ENCODE assay signal across 8 cellular contexts in the genomic region with DNA sequence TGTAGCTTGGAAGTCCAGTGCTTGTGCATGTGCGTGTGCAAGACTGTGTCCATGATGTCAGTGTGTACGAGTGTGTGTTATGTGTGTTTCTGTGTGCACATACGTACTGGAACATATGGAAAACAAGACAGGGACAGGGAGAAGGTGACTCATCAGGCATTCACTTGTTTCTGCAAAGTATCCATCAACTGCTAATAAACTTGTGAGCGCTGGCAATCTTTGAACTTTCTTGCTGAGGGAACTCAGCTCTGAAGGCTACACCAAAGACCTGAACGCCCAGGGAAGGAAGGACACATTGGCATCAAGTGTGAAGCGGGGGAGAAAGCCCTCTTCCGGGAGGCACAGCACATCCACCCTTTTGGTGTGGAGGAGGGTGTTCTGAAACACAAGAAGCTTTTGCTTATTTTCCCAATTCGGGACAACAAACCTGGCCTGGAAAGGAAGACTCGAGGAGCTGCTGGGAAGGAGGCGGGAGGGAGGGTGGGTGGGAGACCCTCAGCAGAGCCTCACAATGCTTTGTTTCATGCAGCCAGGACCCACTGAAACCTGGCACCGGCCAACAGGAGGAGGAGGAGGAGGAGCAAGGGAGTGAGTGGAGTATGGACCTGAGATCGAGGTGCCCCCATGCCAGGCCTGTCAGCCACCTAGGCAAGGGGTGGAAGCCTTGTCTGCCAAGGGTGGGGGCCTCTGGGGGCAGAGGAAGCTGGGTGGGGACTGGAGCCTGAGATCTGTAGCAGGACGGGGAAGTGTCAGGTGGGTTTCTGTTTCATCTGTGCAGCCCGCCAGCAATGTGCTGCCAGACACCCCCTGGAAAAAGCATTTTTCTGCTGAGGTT. TPM values are rescaled to one million over a fixed set of nuclear protein-coding genes. Genes with fewer than 3 reads are reported as not detected.
DNase-seq lines count a peak whose midpoint lies in the region; ATAC-seq and TF ChIP-seq lines count a peak whose summit lies in the region.

No MANE protein-coding gene starts in this region.

- H3K36me3 ChIP-seq in left ventricle myocardium inferior: peaks cover 20% of the 10 kb centered on the region

- no peak for ATAC-seq in activated B cell treated with CpG ODN at 0.5 μM for 24 hours (ENCODE audit: low read depth)
- ATAC-seq in GM18511 (IDR thresholded peaks at IDR 0.05; ENCODE audit: unreplicated experiment): no peak

- H3K27me3 ChIP-seq in left ventricle myocardium inferior (ENCODE audit: low read depth): no peaks in the 10 kb centered on the region

- peak overlapping the region; percentile 85 for H3K27ac ChIP-seq in left ventricle myocardium inferior (replicated peaks)
- H3K27ac ChIP-seq in temporal lobe (ENCODE audit: low read depth, low read length): peak overlapping the region; percentile 22

- no peak for DNase-seq in activated CD4-positive, alpha-beta T cell treated with anti-CD3 and anti-CD28 coated beads, Interleukin-2, amount 10 ng/mL, durations not matched to agents 24 days and 14 days
- DNase-seq in activated CD4-positive, alpha-beta T cell treated with anti-CD3 and anti-CD28 coated beads, Interleukin-2, amount 50 U/mL, for 48 hours: no peak
- DNase-seq in activated B cell treated with CpG ODN at 0.5 μM for 24 hours (no peak), left ventricle myocardium inferior (no peak), NCI-H2107 (lab: John Stamatoyannopoulos, UW) (no peak)
- no peak for DNase-seq in stimulated activated CD4-positive, alpha-beta T cell treated with anti-CD3 and anti-CD28 coated beads, Interleukin-1b, Interleukin-23, amount 100 ng/mL, for 48 hours

- no peaks in the 10 kb centered on the region for H3K9me3 ChIP-seq in left ventricle myocardium inferior (replicated peaks)

- peaks cover 93% of the 10 kb centered on the region for H3K4me1 ChIP-seq in left ventricle myocardium inferior

- H3K9me3 Mint-ChIP-seq in activated CD4-positive, alpha-beta T cell treated with anti-CD3 and anti-CD28 coated beads, Interleukin-2, amount 10 ng/mL, durations not matched to agents 24 days and 14 days: no peaks in the 10 kb centered on the region
- H3K9me3 Mint-ChIP-seq in activated B cell treated with CpG ODN at 0.5 μM for 24 hours: no peaks in the 10 kb centered on the region

- no peaks in the 10 kb centered on the region for H3K27me3 Mint-ChIP-seq in activated CD4-positive, alpha-beta T cell treated with anti-CD3 and anti-CD28 coated beads, Interleukin-2, amount 10 ng/mL, durations not matched to agents 24 days and 14 days
- no peaks in the 10 kb centered on the region for H3K27me3 Mint-ChIP-seq in activated B cell treated with CpG ODN at 0.5 μM for 24 hours

- H3K27ac Mint-ChIP-seq in activated CD4-positive, alpha-beta T cell treated with anti-CD3 and anti-CD28 coated beads, Interleukin-2, amount 10 ng/mL, durations not matched to agents 24 days and 14 days: peak overlapping the region; percentile 91
- peak overlapping the region; percentile 9 for H3K27ac Mint-ChIP-seq in activated B cell treated with CpG ODN at 0.5 μM for 24 hours

- no peak for TF ChIP-seq CTCF in activated B cell treated with CpG ODN at 0.5 μM for 24 hours (IDR thresholded peaks at IDR 0.05)
- no peak for TF ChIP-seq CTCF in left ventricle myocardium inferior (IDR thresholded peaks at IDR 0.05; ENCODE audit: borderline replicate concordance)

- intact Hi-C loops in activated CD4-positive, alpha-beta T cell treated with anti-CD3 and anti-CD28 coated beads, Interleukin-2, amount 10 ng/mL, durations not matched to agents 24 days and 14 days (cut with micrococcal nuclease): loop anchor here (2.0 to 10.0 kb wide), 2 partner anchors 17 to 249 kb away; no protein-coding TSS in a partner anchor
- intact Hi-C loops in activated B cell treated with CpG ODN at 0.5 μM for 24 hours (cut with micrococcal nuclease): loop anchor here (10.0 kb wide), 1 partner anchor 251 kb away; no protein-coding TSS in a partner anchor
- intact Hi-C loops in left ventricle myocardium inferior (cut with micrococcal nuclease): no loop called here

- peak overlapping the region; percentile 73 for H3K4me3 Mint-ChIP-seq in activated CD4-positive, alpha-beta T cell treated with anti-CD3 and anti-CD28 coated beads, Interleukin-2, amount 10 ng/mL, durations not matched to agents 24 days and 14 days
- peak overlapping the region; percentile 63 for H3K4me3 Mint-ChIP-seq in activated B cell treated with CpG ODN at 0.5 μM for 24 hours

- peak overlapping the region; percentile 64 for H3K4me3 ChIP-seq in left ventricle myocardium inferior

- H3K4me1 Mint-ChIP-seq in activated CD4-positive, alpha-beta T cell treated with anti-CD3 and anti-CD28 coated beads, Interleukin-2, amount 10 ng/mL, durations not matched to agents 24 days and 14 days: peaks cover 69% of the 10 kb centered on the region
- H3K4me1 Mint-ChIP-seq in activated B cell treated with CpG ODN at 0.5 μM for 24 hours: peaks cover 67% of the 10 kb centered on the region

- POLR2A ChIA-PET in activated B cell treated with CpG ODN at 0.5 μM for 24 hours (lab: Charles Lee): interaction anchor here (1.1 kb wide), 1 partner anchor 28 kb away, joined by 6 read pairs; no protein-coding TSS in a partner anchor

- H3K36me3 Mint-ChIP-seq in activated CD4-positive, alpha-beta T cell treated with anti-CD3 and anti-CD28 coated beads, Interleukin-2, amount 10 ng/mL, durations not matched to agents 24 days and 14 days (ENCODE audit: low read depth): peaks cover 46% of the 10 kb centered on the region
- peaks cover 21% of the 10 kb centered on the region for H3K36me3 Mint-ChIP-seq in activated B cell treated with CpG ODN at 0.5 μM for 24 hours (ENCODE audit: low read depth)

- CTCF ChIA-PET in activated B cell treated with CpG ODN at 0.5 μM for 24 hours (lab: Charles Lee): interaction anchor here (1.0 kb wide), 1 partner anchor 17 kb away, joined by 3 read pairs; no protein-coding TSS in a partner anchor

RNA-seq across cellular contexts. Expression of a gene that starts 26.8 kb away (rescaled TPM):
- total RNA-seq in activated CD4-positive, alpha-beta T cell treated with anti-CD3 and anti-CD28 coated beads, Interleukin-2, amount 10 ng/mL, durations not matched to agents 24 days and 14 days: 21.8 and 22.4 TPM in 2 replicates
- total RNA-seq in activated B cell treated with CpG ODN at 0.5 μM for 24 hours: 6.8 and 6.9 TPM in 2 replicates
- 19.3 TPM for total RNA-seq in left ventricle myocardium inferior
- 11.1 TPM for total RNA-seq in temporal lobe
